ENCODE assay signal across 1 cellular context in genomic region chr1:3566004-3566885, GRCh38.
A peak's percentile ranks its signal among the peaks of the same experiment; 100 is the strongest.
TF ChIP-seq lines count a peak whose summit lies in the region.

No MANE protein-coding gene starts in this region.

TF ChIP-seq in K562, 482 proteins besides CTCF, POLR2A, EP300 and RAD21:
- TF ChIP-seq NFXL1 (CRISPR knock-in tag; IDR thresholded peaks at IDR 0.05) (no peak), UBTF (IDR thresholded peaks at IDR 0.05; ENCODE audit: borderline replicate concordance in 1 of 2, low read depth in 2 of 2, low read length in 2 of 2) (peak; percentile 28 to 50; a peak in 1 of 4 replicates)
